In the genomic region with DNA sequence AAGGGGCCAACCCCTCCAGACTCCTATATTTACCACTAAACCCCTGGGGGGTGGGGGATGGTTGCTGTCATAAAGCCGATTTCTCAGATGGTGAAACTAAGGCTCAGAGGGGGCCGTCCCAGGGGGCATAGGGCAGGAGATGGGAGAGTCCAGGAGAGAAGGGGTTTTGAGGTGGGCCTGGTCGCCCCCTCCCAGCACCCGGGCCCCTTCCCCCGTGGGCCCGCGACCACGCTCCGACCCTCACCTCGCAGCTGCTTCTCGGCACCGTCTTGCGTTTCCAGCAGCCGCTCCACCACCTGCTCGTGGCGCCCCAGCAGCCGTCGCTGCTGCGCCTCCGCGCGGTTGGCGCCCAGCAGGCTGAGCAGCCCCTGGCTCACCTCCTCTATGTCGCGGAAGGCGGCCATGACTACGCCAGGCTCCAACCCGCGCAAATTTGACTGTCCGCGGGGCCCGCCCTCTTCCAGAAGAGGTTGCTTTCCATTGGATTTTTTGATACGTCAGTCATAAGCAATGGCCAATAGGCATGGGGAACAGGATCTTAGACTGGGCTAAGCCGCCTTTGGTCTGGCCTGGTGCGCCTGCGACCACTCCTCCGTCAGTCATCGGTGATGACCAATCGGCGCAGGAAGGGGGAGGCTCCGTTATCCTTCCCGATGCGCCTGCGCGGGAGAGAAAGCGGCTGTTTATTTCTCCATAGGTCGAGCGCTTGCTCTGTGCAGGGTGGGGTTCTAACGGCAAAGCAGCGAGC, we compare ENCODE assay signal across 1 cellular context.
TF ChIP-seq lines count a peak whose summit lies in the region.

A gene with protein sequence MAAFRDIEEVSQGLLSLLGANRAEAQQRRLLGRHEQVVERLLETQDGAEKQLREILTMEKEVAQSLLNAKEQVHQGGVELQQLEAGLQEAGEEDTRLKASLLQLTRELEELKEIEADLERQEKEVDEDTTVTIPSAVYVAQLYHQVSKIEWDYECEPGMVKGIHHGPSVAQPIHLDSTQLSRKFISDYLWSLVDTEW (minus strand): TSS at position 410 of the 748 bp plus-strand sequence. CDS start 6 bp downstream, at position 404.

TF ChIP-seq in HepG2, 621 proteins besides CTCF, POLR2A, EP300 and RAD21 (continued from another document and continues in another):
- TF ChIP-seq, protein P1, sequence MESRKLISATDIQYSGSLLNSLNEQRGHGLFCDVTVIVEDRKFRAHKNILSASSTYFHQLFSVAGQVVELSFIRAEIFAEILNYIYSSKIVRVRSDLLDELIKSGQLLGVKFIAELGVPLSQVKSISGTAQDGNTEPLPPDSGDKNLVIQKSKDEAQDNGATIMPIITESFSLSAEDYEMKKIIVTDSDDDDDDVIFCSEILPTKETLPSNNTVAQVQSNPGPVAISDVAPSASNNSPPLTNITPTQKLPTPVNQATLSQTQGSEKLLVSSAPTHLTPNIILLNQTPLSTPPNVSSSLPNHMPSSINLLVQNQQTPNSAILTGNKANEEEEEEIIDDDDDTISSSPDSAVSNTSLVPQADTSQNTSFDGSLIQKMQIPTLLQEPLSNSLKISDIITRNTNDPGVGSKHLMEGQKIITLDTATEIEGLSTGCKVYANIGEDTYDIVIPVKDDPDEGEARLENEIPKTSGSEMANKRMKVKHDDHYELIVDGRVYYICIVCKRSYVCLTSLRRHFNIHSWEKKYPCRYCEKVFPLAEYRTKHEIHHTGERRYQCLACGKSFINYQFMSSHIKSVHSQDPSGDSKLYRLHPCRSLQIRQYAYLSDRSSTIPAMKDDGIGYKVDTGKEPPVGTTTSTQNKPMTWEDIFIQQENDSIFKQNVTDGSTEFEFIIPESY (CRISPR knock-in tag; IDR thresholded peaks at IDR 0.05), result no peak
- TF ChIP-seq, protein P2, sequence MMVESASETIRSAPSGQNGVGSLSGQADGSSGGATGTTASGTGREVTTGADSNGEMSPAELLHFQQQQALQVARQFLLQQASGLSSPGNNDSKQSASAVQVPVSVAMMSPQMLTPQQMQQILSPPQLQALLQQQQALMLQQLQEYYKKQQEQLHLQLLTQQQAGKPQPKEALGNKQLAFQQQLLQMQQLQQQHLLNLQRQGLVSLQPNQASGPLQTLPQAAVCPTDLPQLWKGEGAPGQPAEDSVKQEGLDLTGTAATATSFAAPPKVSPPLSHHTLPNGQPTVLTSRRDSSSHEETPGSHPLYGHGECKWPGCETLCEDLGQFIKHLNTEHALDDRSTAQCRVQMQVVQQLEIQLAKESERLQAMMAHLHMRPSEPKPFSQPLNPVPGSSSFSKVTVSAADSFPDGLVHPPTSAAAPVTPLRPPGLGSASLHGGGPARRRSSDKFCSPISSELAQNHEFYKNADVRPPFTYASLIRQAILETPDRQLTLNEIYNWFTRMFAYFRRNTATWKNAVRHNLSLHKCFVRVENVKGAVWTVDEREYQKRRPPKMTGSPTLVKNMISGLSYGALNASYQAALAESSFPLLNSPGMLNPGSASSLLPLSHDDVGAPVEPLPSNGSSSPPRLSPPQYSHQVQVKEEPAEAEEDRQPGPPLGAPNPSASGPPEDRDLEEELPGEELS (CRISPR knock-in tag; IDR thresholded peaks at IDR 0.05), result no peak
- no peak for TF ChIP-seq PHF20 (CRISPR knock-in tag; IDR thresholded peaks at IDR 0.05)
- no peak for TF ChIP-seq IKZF1 (IDR thresholded peaks at IDR 0.05)
- TF ChIP-seq, protein P3, sequence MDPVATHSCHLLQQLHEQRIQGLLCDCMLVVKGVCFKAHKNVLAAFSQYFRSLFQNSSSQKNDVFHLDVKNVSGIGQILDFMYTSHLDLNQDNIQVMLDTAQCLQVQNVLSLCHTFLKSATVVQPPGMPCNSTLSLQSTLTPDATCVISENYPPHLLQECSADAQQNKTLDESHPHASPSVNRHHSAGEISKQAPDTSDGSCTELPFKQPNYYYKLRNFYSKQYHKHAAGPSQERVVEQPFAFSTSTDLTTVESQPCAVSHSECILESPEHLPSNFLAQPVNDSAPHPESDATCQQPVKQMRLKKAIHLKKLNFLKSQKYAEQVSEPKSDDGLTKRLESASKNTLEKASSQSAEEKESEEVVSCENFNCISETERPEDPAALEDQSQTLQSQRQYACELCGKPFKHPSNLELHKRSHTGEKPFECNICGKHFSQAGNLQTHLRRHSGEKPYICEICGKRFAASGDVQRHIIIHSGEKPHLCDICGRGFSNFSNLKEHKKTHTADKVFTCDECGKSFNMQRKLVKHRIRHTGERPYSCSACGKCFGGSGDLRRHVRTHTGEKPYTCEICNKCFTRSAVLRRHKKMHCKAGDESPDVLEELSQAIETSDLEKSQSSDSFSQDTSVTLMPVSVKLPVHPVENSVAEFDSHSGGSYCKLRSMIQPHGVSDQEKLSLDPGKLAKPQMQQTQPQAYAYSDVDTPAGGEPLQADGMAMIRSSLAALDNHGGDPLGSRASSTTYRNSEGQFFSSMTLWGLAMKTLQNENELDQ (CRISPR knock-in tag; IDR thresholded peaks at IDR 0.05; ENCODE audit: borderline replicate concordance), result no peak
- TF ChIP-seq SAFB2 (CRISPR knock-in tag; IDR thresholded peaks at IDR 0.05; ENCODE audit: borderline replicate concordance, low read depth), result peak; percentile 75
- TF ChIP-seq ZNF782 (CRISPR knock-in tag; IDR thresholded peaks at IDR 0.05; ENCODE audit: borderline replicate concordance), result no peak
- no peak for TF ChIP-seq ZNF773 (CRISPR knock-in tag; IDR thresholded peaks at IDR 0.05; ENCODE audit: borderline replicate concordance)
- TF ChIP-seq EZH2 (conservative IDR thresholded peaks at IDR 0.05; ENCODE audit: low read depth, low read length), result no peak
- TF ChIP-seq, protein P4, sequence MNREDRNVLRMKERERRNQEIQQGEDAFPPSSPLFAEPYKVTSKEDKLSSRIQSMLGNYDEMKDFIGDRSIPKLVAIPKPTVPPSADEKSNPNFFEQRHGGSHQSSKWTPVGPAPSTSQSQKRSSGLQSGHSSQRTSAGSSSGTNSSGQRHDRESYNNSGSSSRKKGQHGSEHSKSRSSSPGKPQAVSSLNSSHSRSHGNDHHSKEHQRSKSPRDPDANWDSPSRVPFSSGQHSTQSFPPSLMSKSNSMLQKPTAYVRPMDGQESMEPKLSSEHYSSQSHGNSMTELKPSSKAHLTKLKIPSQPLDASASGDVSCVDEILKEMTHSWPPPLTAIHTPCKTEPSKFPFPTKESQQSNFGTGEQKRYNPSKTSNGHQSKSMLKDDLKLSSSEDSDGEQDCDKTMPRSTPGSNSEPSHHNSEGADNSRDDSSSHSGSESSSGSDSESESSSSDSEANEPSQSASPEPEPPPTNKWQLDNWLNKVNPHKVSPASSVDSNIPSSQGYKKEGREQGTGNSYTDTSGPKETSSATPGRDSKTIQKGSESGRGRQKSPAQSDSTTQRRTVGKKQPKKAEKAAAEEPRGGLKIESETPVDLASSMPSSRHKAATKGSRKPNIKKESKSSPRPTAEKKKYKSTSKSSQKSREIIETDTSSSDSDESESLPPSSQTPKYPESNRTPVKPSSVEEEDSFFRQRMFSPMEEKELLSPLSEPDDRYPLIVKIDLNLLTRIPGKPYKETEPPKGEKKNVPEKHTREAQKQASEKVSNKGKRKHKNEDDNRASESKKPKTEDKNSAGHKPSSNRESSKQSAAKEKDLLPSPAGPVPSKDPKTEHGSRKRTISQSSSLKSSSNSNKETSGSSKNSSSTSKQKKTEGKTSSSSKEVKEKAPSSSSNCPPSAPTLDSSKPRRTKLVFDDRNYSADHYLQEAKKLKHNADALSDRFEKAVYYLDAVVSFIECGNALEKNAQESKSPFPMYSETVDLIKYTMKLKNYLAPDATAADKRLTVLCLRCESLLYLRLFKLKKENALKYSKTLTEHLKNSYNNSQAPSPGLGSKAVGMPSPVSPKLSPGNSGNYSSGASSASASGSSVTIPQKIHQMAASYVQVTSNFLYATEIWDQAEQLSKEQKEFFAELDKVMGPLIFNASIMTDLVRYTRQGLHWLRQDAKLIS (CRISPR knock-in tag; IDR thresholded peaks at IDR 0.05), result no peak
- TF ChIP-seq, protein P5, sequence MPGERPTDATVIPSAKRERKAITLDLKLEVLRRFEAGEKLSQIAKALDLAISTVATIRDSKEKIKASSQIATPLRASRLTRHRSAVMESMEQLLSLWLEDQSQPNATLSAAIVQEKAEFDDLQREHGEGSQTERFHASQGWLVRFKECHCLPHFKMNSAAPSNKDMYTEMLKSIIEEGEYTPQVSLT (CRISPR knock-in tag; IDR thresholded peaks at IDR 0.05; ENCODE audit: borderline replicate concordance, low read depth), result no peak
- TF ChIP-seq, protein P6, sequence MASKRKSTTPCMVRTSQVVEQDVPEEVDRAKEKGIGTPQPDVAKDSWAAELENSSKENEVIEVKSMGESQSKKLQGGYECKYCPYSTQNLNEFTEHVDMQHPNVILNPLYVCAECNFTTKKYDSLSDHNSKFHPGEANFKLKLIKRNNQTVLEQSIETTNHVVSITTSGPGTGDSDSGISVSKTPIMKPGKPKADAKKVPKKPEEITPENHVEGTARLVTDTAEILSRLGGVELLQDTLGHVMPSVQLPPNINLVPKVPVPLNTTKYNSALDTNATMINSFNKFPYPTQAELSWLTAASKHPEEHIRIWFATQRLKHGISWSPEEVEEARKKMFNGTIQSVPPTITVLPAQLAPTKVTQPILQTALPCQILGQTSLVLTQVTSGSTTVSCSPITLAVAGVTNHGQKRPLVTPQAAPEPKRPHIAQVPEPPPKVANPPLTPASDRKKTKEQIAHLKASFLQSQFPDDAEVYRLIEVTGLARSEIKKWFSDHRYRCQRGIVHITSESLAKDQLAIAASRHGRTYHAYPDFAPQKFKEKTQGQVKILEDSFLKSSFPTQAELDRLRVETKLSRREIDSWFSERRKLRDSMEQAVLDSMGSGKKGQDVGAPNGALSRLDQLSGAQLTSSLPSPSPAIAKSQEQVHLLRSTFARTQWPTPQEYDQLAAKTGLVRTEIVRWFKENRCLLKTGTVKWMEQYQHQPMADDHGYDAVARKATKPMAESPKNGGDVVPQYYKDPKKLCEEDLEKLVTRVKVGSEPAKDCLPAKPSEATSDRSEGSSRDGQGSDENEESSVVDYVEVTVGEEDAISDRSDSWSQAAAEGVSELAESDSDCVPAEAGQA (IDR thresholded peaks at IDR 0.05; ENCODE audit: low read depth), result no peak
- TF ChIP-seq, protein P6 (CRISPR knock-in tag; IDR thresholded peaks at IDR 0.05; ENCODE audit: borderline replicate concordance), result no peak
- TF ChIP-seq NFIC (IDR thresholded peaks at IDR 0.05; ENCODE audit: low read length), result no peak
- TF ChIP-seq SUZ12 (IDR thresholded peaks at IDR 0.05; ENCODE audit: low read depth, low read length), result no peak
- TF ChIP-seq, protein P7, sequence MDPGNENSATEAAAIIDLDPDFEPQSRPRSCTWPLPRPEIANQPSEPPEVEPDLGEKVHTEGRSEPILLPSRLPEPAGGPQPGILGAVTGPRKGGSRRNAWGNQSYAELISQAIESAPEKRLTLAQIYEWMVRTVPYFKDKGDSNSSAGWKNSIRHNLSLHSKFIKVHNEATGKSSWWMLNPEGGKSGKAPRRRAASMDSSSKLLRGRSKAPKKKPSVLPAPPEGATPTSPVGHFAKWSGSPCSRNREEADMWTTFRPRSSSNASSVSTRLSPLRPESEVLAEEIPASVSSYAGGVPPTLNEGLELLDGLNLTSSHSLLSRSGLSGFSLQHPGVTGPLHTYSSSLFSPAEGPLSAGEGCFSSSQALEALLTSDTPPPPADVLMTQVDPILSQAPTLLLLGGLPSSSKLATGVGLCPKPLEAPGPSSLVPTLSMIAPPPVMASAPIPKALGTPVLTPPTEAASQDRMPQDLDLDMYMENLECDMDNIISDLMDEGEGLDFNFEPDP (CRISPR knock-in tag; conservative IDR thresholded peaks at IDR 0.05), result peak; percentile 97
- TF ChIP-seq, protein P8, sequence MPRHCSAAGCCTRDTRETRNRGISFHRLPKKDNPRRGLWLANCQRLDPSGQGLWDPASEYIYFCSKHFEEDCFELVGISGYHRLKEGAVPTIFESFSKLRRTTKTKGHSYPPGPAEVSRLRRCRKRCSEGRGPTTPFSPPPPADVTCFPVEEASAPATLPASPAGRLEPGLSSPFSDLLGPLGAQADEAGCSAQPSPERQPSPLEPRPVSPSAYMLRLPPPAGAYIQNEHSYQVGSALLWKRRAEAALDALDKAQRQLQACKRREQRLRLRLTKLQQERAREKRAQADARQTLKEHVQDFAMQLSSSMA (CRISPR knock-in tag; IDR thresholded peaks at IDR 0.05), result no peak
- no peak for TF ChIP-seq ZNF644 (CRISPR knock-in tag; IDR thresholded peaks at IDR 0.05; ENCODE audit: low read depth)
- TF ChIP-seq, protein P9, sequence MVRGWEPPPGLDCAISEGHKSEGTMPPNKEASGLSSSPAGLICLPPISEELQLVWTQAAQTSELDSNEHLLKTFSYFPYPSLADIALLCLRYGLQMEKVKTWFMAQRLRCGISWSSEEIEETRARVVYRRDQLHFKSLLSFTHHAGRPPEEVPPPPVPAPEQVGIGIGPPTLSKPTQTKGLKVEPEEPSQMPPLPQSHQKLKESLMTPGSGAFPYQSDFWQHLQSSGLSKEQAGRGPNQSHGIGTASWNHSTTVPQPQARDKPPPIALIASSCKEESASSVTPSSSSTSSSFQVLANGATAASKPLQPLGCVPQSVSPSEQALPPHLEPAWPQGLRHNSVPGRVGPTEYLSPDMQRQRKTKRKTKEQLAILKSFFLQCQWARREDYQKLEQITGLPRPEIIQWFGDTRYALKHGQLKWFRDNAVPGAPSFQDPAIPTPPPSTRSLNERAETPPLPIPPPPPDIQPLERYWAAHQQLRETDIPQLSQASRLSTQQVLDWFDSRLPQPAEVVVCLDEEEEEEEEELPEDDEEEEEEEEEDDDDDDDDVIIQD (CRISPR knock-in tag; IDR thresholded peaks at IDR 0.05; ENCODE audit: low read depth), result no peak
- no peak; the same call in 1 of the 2 replicates for TF ChIP-seq ZSCAN25 (CRISPR knock-in tag; IDR thresholded peaks at IDR 0.05)
- TF ChIP-seq RFXAP (CRISPR knock-in tag; IDR thresholded peaks at IDR 0.05; ENCODE audit: borderline replicate concordance), result 0 out of 2 replicates have a peak, but pooled peaks have one; percentile 19
- TF ChIP-seq SOX5 (CRISPR knock-in tag; IDR thresholded peaks at IDR 0.05; ENCODE audit: borderline replicate concordance), result no peak
- peak; percentile 83 for TF ChIP-seq MYC (CRISPR knock-in tag; IDR thresholded peaks at IDR 0.05; ENCODE audit: borderline replicate concordance)
- peak; percentile 91 for TF ChIP-seq SP4 (CRISPR knock-in tag; IDR thresholded peaks at IDR 0.05)
- TF ChIP-seq FOXJ3 (CRISPR knock-in tag; IDR thresholded peaks at IDR 0.05; ENCODE audit: borderline replicate concordance), result peak; percentile 45; the same call in 1 of the 2 replicates
- no peak for TF ChIP-seq MIXL1 (CRISPR knock-in tag; IDR thresholded peaks at IDR 0.05)
- TF ChIP-seq ZNF768 (CRISPR knock-in tag; IDR thresholded peaks at IDR 0.05), result no peak; the same call in 1 of the 2 replicates
- no peak for TF ChIP-seq NR2F2 (IDR thresholded peaks at IDR 0.05; ENCODE audit: borderline replicate concordance, low read depth)
- TF ChIP-seq MAF1 (CRISPR knock-in tag; IDR thresholded peaks at IDR 0.05; ENCODE audit: borderline replicate concordance), result no peak
- no peak for TF ChIP-seq RARG (CRISPR knock-in tag; IDR thresholded peaks at IDR 0.05; ENCODE audit: low read depth)
- no peak for TF ChIP-seq ADNP (CRISPR knock-in tag; IDR thresholded peaks at IDR 0.05)
- TF ChIP-seq NFE2L1 (CRISPR knock-in tag; IDR thresholded peaks at IDR 0.05; ENCODE audit: borderline replicate concordance), result no peak
